Comparison of ENCODE assay signal across 3 cellular contexts in genomic region chr2:3703741-3704355, GRCh38.
TF ChIP-seq lines count a peak whose summit lies in the region.

No MANE protein-coding gene starts in this region.

TF ChIP-seq in A549, 52 proteins besides CTCF, POLR2A, EP300 and RAD21:
- TF ChIP-seq MAX (IDR thresholded peaks at IDR 0.05), result no peak
- no peak for TF ChIP-seq FOXS1 (CRISPR knock-in tag; IDR thresholded peaks at IDR 0.05)
- no peak for TF ChIP-seq JUNB (IDR thresholded peaks at IDR 0.05)
- no peak for TF ChIP-seq MAFK (IDR thresholded peaks at IDR 0.05; ENCODE audit: partially characterized antibody)
- no peak for TF ChIP-seq ZFP36 (IDR thresholded peaks at IDR 0.05; ENCODE audit: borderline replicate concordance, partially characterized antibody)
- no peak for TF ChIP-seq NR3C1 (IDR thresholded peaks at IDR 0.05)
- no peak for TF ChIP-seq RNF2 (IDR thresholded peaks at IDR 0.05; ENCODE audit: borderline replicate concordance, low read depth)
- no peak for TF ChIP-seq ZSCAN20 (CRISPR knock-in tag; IDR thresholded peaks at IDR 0.05)
- no peak for TF ChIP-seq RFX5 (IDR thresholded peaks at IDR 0.05)
- TF ChIP-seq NFE2L2 (conservative IDR thresholded peaks at IDR 0.05; ENCODE audit: low read length), result no peak
- TF ChIP-seq HOXB5 (CRISPR knock-in tag; IDR thresholded peaks at IDR 0.05), result no peak

TF ChIP-seq in GM23338, 12 proteins besides CTCF, POLR2A, EP300 and RAD21 (continues in another document):
- TF ChIP-seq STAT1 (IDR thresholded peaks at IDR 0.05; ENCODE audit: unreplicated experiment), result no peak
- no peak for TF ChIP-seq ZNF462 (CRISPR knock-in tag; IDR thresholded peaks at IDR 0.05)
- no peak for TF ChIP-seq CREB1 (CRISPR knock-in tag; IDR thresholded peaks at IDR 0.05; ENCODE audit: low read depth)
- no peak for TF ChIP-seq JUNB (IDR thresholded peaks at IDR 0.05; ENCODE audit: unreplicated experiment)
- TF ChIP-seq ZNF114 (CRISPR knock-in tag; IDR thresholded peaks at IDR 0.05), result no peak
- no peak for TF ChIP-seq REST (IDR thresholded peaks at IDR 0.05; ENCODE audit: unreplicated experiment)
- TF ChIP-seq ZNF331 (CRISPR knock-in tag; IDR thresholded peaks at IDR 0.05; ENCODE audit: low read depth), result no peak
- no peak for TF ChIP-seq NANOG (IDR thresholded peaks at IDR 0.05; ENCODE audit: borderline replicate concordance)
- TF ChIP-seq ETS1 (IDR thresholded peaks at IDR 0.05), result no peak

TF ChIP-seq in HepG2, 621 proteins besides CTCF, POLR2A, EP300 and RAD21:
- TF ChIP-seq ATF6 (CRISPR knock-in tag; conservative IDR thresholded peaks at IDR 0.05) (no peak), ZC3H13 (CRISPR knock-in tag; IDR thresholded peaks at IDR 0.05) (no peak), SRF (IDR thresholded peaks at IDR 0.05; ENCODE audit: low read depth, low read length) (no peak), MLXIP (CRISPR knock-in tag; IDR thresholded peaks at IDR 0.05; ENCODE audit: borderline replicate concordance) (no peak), ZBTB37 (CRISPR knock-in tag; IDR thresholded peaks at IDR 0.05) (no peak), MTF1 (CRISPR knock-in tag; IDR thresholded peaks at IDR 0.05) (no peak), ZNF34 (CRISPR knock-in tag; IDR thresholded peaks at IDR 0.05; ENCODE audit: borderline replicate concordance) (no peak), REST (IDR thresholded peaks at IDR 0.05; ENCODE audit: borderline replicate concordance in 1 of 2, low read depth in 1 of 2, low read length in 2 of 2) (no peak), SP140L (CRISPR knock-in tag; IDR thresholded peaks at IDR 0.05; ENCODE audit: borderline replicate concordance) (no peak), ZNF547 (CRISPR knock-in tag; IDR thresholded peaks at IDR 0.05) (no peak), PAWR (CRISPR knock-in tag; IDR thresholded peaks at IDR 0.05; ENCODE audit: borderline replicate concordance) (no peak), CEBPZ (IDR thresholded peaks at IDR 0.05; ENCODE audit: low read length) (no peak), ZNF296 (CRISPR knock-in tag; conservative IDR thresholded peaks at IDR 0.05) (no peak)
